13 cellular contexts compared by ENCODE assay signal in the genomic region with DNA sequence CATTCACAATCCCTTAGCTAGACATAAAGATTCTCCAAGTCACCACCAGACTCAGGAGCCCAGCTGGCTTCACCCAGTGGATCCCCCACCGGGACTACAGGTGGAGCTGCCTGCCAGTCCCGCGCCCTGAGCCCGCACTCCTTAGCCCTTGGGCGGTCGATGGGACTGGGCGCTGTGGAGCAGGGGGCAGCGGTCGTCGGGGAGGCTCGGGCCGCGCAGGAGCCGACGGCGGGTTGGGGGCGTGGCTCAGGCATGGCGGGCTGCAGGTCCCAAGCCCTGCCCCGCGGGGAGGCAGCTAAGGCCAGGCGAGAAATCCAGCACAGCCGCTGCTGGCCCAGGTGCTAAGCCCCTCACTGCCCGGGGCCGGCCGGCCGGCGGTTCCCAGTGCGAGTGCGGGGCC. TPM values are rescaled to one million over a fixed set of nuclear protein-coding genes. Genes with fewer than 3 reads are reported as not detected.
"Had no signal": no experiment of that assay in that cellular context is flagged by ENCODE, and none has a peak within 500 bp of the region (broad histone marks: within the 10 kb centered on the region; RNA-seq: fewer than 3 reads in every experiment).

No MANE protein-coding gene starts in this region.

RNA-seq across cellular contexts. Expression of gene INSYN1, which starts 21.1 kb away (rescaled TPM):
- total RNA-seq: activated B cell treated with CpG ODN at 0.5 μM for 24 hours; activated CD4-positive, alpha-beta memory T cell treated with anti-CD3 and anti-CD28 coated beads for 36 hours; activated CD4-positive, alpha-beta memory T cell treated with anti-CD3 and anti-CD28 coated beads, Interleukin-2, amount 10 ng/mL, durations not matched to agents 7 days and 5 days; activated CD4-positive, alpha-beta T cell treated with anti-CD3 and anti-CD28 coated beads for 36 hours; activated CD4-positive, alpha-beta T cell treated with anti-CD3 and anti-CD28 coated beads, Interleukin-2, amount 10 ng/mL, durations not matched to agents 24 days and 14 days; activated CD4-positive, alpha-beta T cell treated with anti-CD3 and anti-CD28 coated beads, Interleukin-2, amount 10 ng/mL, durations not matched to agents 7 days and 5 days; activated CD8-positive, alpha-beta memory T cell treated with anti-CD3 and anti-CD28 coated beads for 36 hours; activated CD8-positive, alpha-beta memory T cell treated with anti-CD3 and anti-CD28 coated beads, Interleukin-2, amount 10 ng/mL, durations not matched to agents 7 days and 5 days; activated CD8-positive, alpha-beta T cell treated with anti-CD3 and anti-CD28 coated beads for 36 hours; activated CD8-positive, alpha-beta T cell treated with anti-CD3 and anti-CD28 coated beads, Interleukin-2, amount 10 ng/mL, durations not matched to agents 7 days and 5 days; T-helper 1 cell treated with Interleukin-12 subunit alpha and Interleukin-12 subunit beta and Interleukin-4 antibody, amounts not matched to agents 30 ng/mL and 1 ng/mL, for 36 hours; T-helper 17 cell; T-helper 2 cell treated with Interferon-gamma antibody and Interleukin-4, amounts not matched to agents 100 ng/mL and 5 ng/mL, for 36 hours had no signal

RNA-seq across cellular contexts. Expression of gene CD276, which starts 47.9 kb away (rescaled TPM):
- total RNA-seq: activated CD8-positive, alpha-beta T cell treated with anti-CD3 and anti-CD28 coated beads, Interleukin-2, amount 10 ng/mL, durations not matched to agents 7 days and 5 days; T-helper 17 cell had no signal
